In the genomic region with DNA sequence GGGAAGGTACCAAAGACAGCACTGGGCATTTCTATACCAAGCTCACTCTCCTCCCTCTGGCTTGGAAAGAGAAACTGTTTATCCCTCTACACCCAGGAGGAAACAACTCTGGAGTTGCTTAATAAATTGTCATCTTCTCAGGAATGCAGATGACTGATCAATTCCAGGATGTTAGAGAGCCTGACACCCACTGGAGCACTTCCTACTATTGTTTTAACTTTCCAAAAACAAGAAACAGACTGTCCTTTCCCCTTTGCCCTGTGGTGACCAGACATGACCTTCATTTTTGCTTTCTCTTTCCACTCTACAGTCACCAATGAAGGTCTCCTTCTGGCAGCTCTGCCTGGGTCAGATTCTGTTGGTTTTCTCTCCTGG, we compare ENCODE assay signal across 16 cellular contexts. TPM values are rescaled to one million over a fixed set of nuclear protein-coding genes. Genes with fewer than 3 reads are reported as not detected.
A peak's percentile ranks its signal among the peaks of the same experiment; 100 is the strongest.
DNase-seq lines count a peak whose midpoint lies in the region; ATAC-seq and TF ChIP-seq lines count a peak whose summit lies in the region.
"Had no signal": no experiment of that assay in that cellular context is flagged by ENCODE, and none has a peak within 500 bp of the region (broad histone marks: within the 10 kb centered on the region; RNA-seq: fewer than 3 reads in every experiment).

No MANE protein-coding gene starts in this region.

- peaks cover 32% of the 10 kb centered on the region for H3K36me3 Mint-ChIP-seq in activated T-helper 1 cell treated with anti-CD3 and anti-CD28 coated beads, Interleukin-12 subunit alpha, Interleukin-12 subunit beta, Interleukin-2, Interleukin-4 antibody, amounts not matched to agents 30 ng/mL and 10 ng/mL and 1 ng/mL, durations not matched to agents 14 hours and 24 hours and 36 hours (ENCODE audit: low read depth)

- peak overlapping the region; percentile 86 for H3K27ac Mint-ChIP-seq in activated T-helper 1 cell treated with anti-CD3 and anti-CD28 coated beads, Interleukin-12 subunit alpha, Interleukin-12 subunit beta, Interleukin-2, Interleukin-4 antibody, amounts not matched to agents 30 ng/mL and 10 ng/mL and 1 ng/mL, durations not matched to agents 14 hours and 24 hours and 36 hours

- no peak for DNase-seq in activated T-helper 1 cell treated with anti-CD3 and anti-CD28 coated beads, Interleukin-12 subunit alpha, Interleukin-12 subunit beta, Interleukin-2, Interleukin-4 antibody, amounts not matched to agents 30 ng/mL and 10 ng/mL and 1 ng/mL, durations not matched to agents 14 hours and 24 hours and 36 hours (ENCODE audit: low spot score)
- DNase-seq in right atrium auricular region (ENCODE audit: low spot score) = no peak
- no peak for DNase-seq in DMS79 (lab: John Stamatoyannopoulos, UW)
- DNase-seq: mesenchymal stem cell; NCI-H1105; stimulated activated naive CD4-positive, alpha-beta T cell treated with Interleukin-2 at 50 U/mL for 16 hours had no signal

- no peaks in the 10 kb centered on the region for H3K36me3 ChIP-seq in KOPT-K1 (ENCODE audit: insufficient read depth, low read length)
- no peaks in the 10 kb centered on the region for H3K36me3 ChIP-seq in right atrium auricular region
- H3K36me3 ChIP-seq: ascending aorta had no signal

- peaks cover 29% of the 10 kb centered on the region for H3K9me3 Mint-ChIP-seq in activated T-helper 1 cell treated with anti-CD3 and anti-CD28 coated beads, Interleukin-12 subunit alpha, Interleukin-12 subunit beta, Interleukin-2, Interleukin-4 antibody, amounts not matched to agents 30 ng/mL and 10 ng/mL and 1 ng/mL, durations not matched to agents 14 hours and 24 hours and 36 hours

- no peaks in the 10 kb centered on the region for H3K27me3 Mint-ChIP-seq in activated T-helper 1 cell treated with anti-CD3 and anti-CD28 coated beads, Interleukin-12 subunit alpha, Interleukin-12 subunit beta, Interleukin-2, Interleukin-4 antibody, amounts not matched to agents 30 ng/mL and 10 ng/mL and 1 ng/mL, durations not matched to agents 14 hours and 24 hours and 36 hours (ENCODE audit: insufficient read depth)

- H3K27me3 ChIP-seq in right atrium auricular region = no peaks in the 10 kb centered on the region
- H3K27me3 ChIP-seq: ascending aorta had no signal

- H3K27ac ChIP-seq in KOPT-K1 (ENCODE audit: low read depth, low read length, poor library complexity, severe bottlenecking) (peak overlapping the region; percentile 41), right atrium auricular region (peak overlapping the region; percentile 57 to 69), skin epidermis (peak overlapping the region in 15 of 21 experiments; percentile 9 to 83 (median 47))
- H3K27ac ChIP-seq: VCaP had no signal

- peaks cover 62% of the 10 kb centered on the region for H3K4me1 Mint-ChIP-seq in activated T-helper 1 cell treated with anti-CD3 and anti-CD28 coated beads, Interleukin-12 subunit alpha, Interleukin-12 subunit beta, Interleukin-2, Interleukin-4 antibody, amounts not matched to agents 30 ng/mL and 10 ng/mL and 1 ng/mL, durations not matched to agents 14 hours and 24 hours and 36 hours (ENCODE audit: low read depth)

- H3K4me3 ChIP-seq in right atrium auricular region = no peak overlapping the region
- H3K4me3 ChIP-seq in skin epidermis = no peak overlapping the region
- H3K4me3 ChIP-seq: ascending aorta had no signal

- peaks cover 0 to 22% of the 10 kb centered on the region in 2 donors for H3K4me1 ChIP-seq in right atrium auricular region
- H3K4me1 ChIP-seq: ascending aorta had no signal

- ATAC-seq in HG03175 (IDR thresholded peaks at IDR 0.05; ENCODE audit: unreplicated experiment) = no peak
- no peak for ATAC-seq in HG02763 (IDR thresholded peaks at IDR 0.05; ENCODE audit: unreplicated experiment)
- no peak for ATAC-seq in HG03432 (IDR thresholded peaks at IDR 0.05; ENCODE audit: unreplicated experiment)

- intact Hi-C loops in activated T-helper 1 cell treated with anti-CD3 and anti-CD28 coated beads, Interleukin-12 subunit alpha, Interleukin-12 subunit beta, Interleukin-2, Interleukin-4 antibody, amounts not matched to agents 30 ng/mL and 10 ng/mL and 1 ng/mL, durations not matched to agents 14 hours and 24 hours and 36 hours (cut with micrococcal nuclease) = loop anchor here (2.0 kb wide), 1 partner anchor 34 kb away; no protein-coding TSS in a partner anchor

- H3K9me3 ChIP-seq in KOPT-K1 (ENCODE audit: insufficient read depth, low read length, poor library complexity, severe bottlenecking) = peaks cover 24% of the 10 kb centered on the region
- H3K9me3 ChIP-seq in right atrium auricular region = no peaks in the 10 kb centered on the region

- TF ChIP-seq CTCF in right atrium auricular region (IDR thresholded peaks at IDR 0.05) = no peak

- H3K4me3 Mint-ChIP-seq in activated T-helper 1 cell treated with anti-CD3 and anti-CD28 coated beads, Interleukin-12 subunit alpha, Interleukin-12 subunit beta, Interleukin-2, Interleukin-4 antibody, amounts not matched to agents 30 ng/mL and 10 ng/mL and 1 ng/mL, durations not matched to agents 14 hours and 24 hours and 36 hours = peak overlapping the region; percentile 15

RNA-seq across cellular contexts. Expression of a gene that starts 19.6 kb away (rescaled TPM):
- total RNA-seq in activated T-helper 1 cell treated with anti-CD3 and anti-CD28 coated beads, Interleukin-12 subunit alpha, Interleukin-12 subunit beta, Interleukin-2, Interleukin-4 antibody, amounts not matched to agents 30 ng/mL and 10 ng/mL and 1 ng/mL, durations not matched to agents 14 hours and 24 hours and 36 hours = 84.2 and 87.4 TPM in 2 replicates
- total RNA-seq in right atrium auricular region = 10 to 100 TPM; 22.3 to 23.5 TPM
- total RNA-seq: Daoy, fibroblast of villous mesenchyme had no signal

RNA-seq across cellular contexts. Expression of a gene that starts 45.4 kb away (rescaled TPM):
- total RNA-seq in activated T-helper 1 cell treated with anti-CD3 and anti-CD28 coated beads, Interleukin-12 subunit alpha, Interleukin-12 subunit beta, Interleukin-2, Interleukin-4 antibody, amounts not matched to agents 30 ng/mL and 10 ng/mL and 1 ng/mL, durations not matched to agents 14 hours and 24 hours and 36 hours = 38.7 and 41.3 TPM in 2 replicates
- total RNA-seq in right atrium auricular region = 10 to 100 TPM; 15.8 to 21.5 TPM
- total RNA-seq: fibroblast of villous mesenchyme, H1 had no signal
